12 cellular contexts compared by ENCODE assay signal in genomic region chr1:171488190-171488929, GRCh38. TPM values are rescaled to one million over a fixed set of nuclear protein-coding genes. Genes with fewer than 3 reads are reported as not detected.
DNase-seq lines count a peak whose midpoint lies in the region; ATAC-seq, FAIRE-seq and TF ChIP-seq lines count a peak whose summit lies in the region.
"Had no signal": no experiment of that assay in that cellular context is flagged by ENCODE, and none has a peak within 500 bp of the region (broad histone marks: within the 10 kb centered on the region; RNA-seq: fewer than 3 reads in every experiment).

No MANE protein-coding gene starts in this region.

- no peaks in the 10 kb centered on the region for H3K9me2 ChIP-seq in GM23338 (ENCODE audit: insufficient read depth)

- H3K9ac ChIP-seq in keratinocyte (ENCODE audit: control insufficient read depth, extremely low read depth, insufficient read depth, low read length): peak overlapping the region; percentile 52

- H3K36me3 ChIP-seq in GM23338 (ENCODE audit: insufficient read depth) (no peaks in the 10 kb centered on the region), keratinocyte (ENCODE audit: control insufficient read depth in 2 of 2, extremely low read depth in 1 of 2, insufficient read depth in 2 of 2, low read length in 2 of 2) (peaks cover 6 to 15% of the 10 kb centered on the region in 2 experiments)

- H4K20me1 ChIP-seq in GM23338 (replicated peaks; ENCODE audit: insufficient read depth): peaks cover 53% of the 10 kb centered on the region
- H4K20me1 ChIP-seq in keratinocyte (ENCODE audit: control insufficient read depth, extremely low read depth, insufficient read depth, low read length): peaks cover 47% of the 10 kb centered on the region

- peaks cover 4% of the 10 kb centered on the region for H3K27me3 Mint-ChIP-seq in GM23338 (ENCODE audit: insufficient read depth, low read depth, poor library complexity)
- no peaks in the 10 kb centered on the region for H3K27me3 Mint-ChIP-seq in activated T-helper 17 cell treated with anti-CD3 and anti-CD28 coated beads, Interleukin-2, amount 50 U/mL, for 72 hours

- CTCF ChIA-PET in A549 (lab: Yijun Ruan, JAX): interaction anchor here (1.2 kb wide), 1 partner anchor 157 kb away, joined by 3 read pairs; no protein-coding TSS in a partner anchor

- ATAC-seq in A549 (no peak), GM23338 (no peak), HG03521 (IDR thresholded peaks at IDR 0.05; ENCODE audit: unreplicated experiment) (no peak), GM21786 (IDR thresholded peaks at IDR 0.05; ENCODE audit: unreplicated experiment) (no peak)
- no peak for ATAC-seq in activated T-helper 17 cell treated with anti-CD3 and anti-CD28 coated beads, Interleukin-2, amount 50 U/mL, for 72 hours (replicated peaks)

- no peak for TF ChIP-seq EP300 in A549 (IDR thresholded peaks at IDR 0.05)

- H2AFZ ChIP-seq in GM23338 (no peak overlapping the region), keratinocyte (ENCODE audit: control insufficient read depth, low read length) (no peak overlapping the region)

- POLR2A ChIA-PET in A549 (lab: Yijun Ruan, JAX): no interaction called here

- peaks cover 7% of the 10 kb centered on the region; the same call in 2 of the 3 replicates for H3K36me3 Mint-ChIP-seq in GM23338 (ENCODE audit: low read depth)
- H3K36me3 Mint-ChIP-seq in activated T-helper 17 cell treated with anti-CD3 and anti-CD28 coated beads, Interleukin-2, amount 50 U/mL, for 72 hours (ENCODE audit: low read depth): peaks cover 81% of the 10 kb centered on the region

- TF ChIP-seq CTCF in A549 (IDR thresholded peaks at IDR 0.05) (no peak), GM23338 (conservative IDR thresholded peaks at IDR 0.05; ENCODE audit: low read depth in 2 of 2) (no peak), keratinocyte (optimal IDR thresholded peaks at IDR 0.05 in 1 of 3, IDR thresholded peaks at IDR 0.05 in 1 of 3, conservative IDR thresholded peaks at IDR 0.05 in 1 of 3; ENCODE audit: extremely low read depth in 1 of 3, insufficient read depth in 2 of 3, low read length in 3 of 3) (no peak)

- DNase-seq in A549 (ENCODE audit: low read depth in 1 of 2, low spot score in 1 of 2) (no peak), GM23338 (ENCODE audit: low spot score) (no peak), keratinocyte (ENCODE audit: low read depth, low spot score) (no peak), GM19238 (ENCODE audit: insufficient read length, low spot score) (no peak), NCI-H774 (lab: John Stamatoyannopoulos, UW) (no peak)
- DNase-seq: effector CD8-positive, alpha-beta T cell; NCI-H2029 treated with DMSO at 0.1 percent for 48 hours; SHP77 treated with DMSO at 0.1 percent for 48 hours had no signal

- no peak for TF ChIP-seq POLR2A in A549 (IDR thresholded peaks at IDR 0.05; ENCODE audit: low read length)

- H3K27me3 ChIP-seq in GM23338 (ENCODE audit: insufficient read depth) (no peaks in the 10 kb centered on the region), keratinocyte (ENCODE audit: control insufficient read depth, extremely low read depth, insufficient read depth, low read length) (no peaks in the 10 kb centered on the region)

- no peaks in the 10 kb centered on the region for H3K9me3 ChIP-seq in A549
- no peaks in the 10 kb centered on the region for H3K9me3 ChIP-seq in keratinocyte (ENCODE audit: control insufficient read depth, low read depth, low read length)

- no peak overlapping the region; the same call in 2 of the 3 replicates for H3K4me3 Mint-ChIP-seq in GM23338
- H3K4me3 Mint-ChIP-seq in activated T-helper 17 cell treated with anti-CD3 and anti-CD28 coated beads, Interleukin-2, amount 50 U/mL, for 72 hours: peak overlapping the region; percentile 94

- FAIRE-seq in A549 (lab: Jason Lieb, UNC) (no peak), keratinocyte (lab: Jason Lieb, UNC) (no peak)

- no peaks in the 10 kb centered on the region for H3F3A ChIP-seq in GM23338 (replicated peaks; ENCODE audit: low read depth)

- dilution Hi-C loops in keratinocyte (cut with MboI; ENCODE audit: extremely low pct_ligation_motif_present, low sequenced_read_pairs): no loop called here

- H3K4me1 Mint-ChIP-seq in GM23338: peaks cover 32% of the 10 kb centered on the region
- peaks cover 53% of the 10 kb centered on the region for H3K4me1 Mint-ChIP-seq in activated T-helper 17 cell treated with anti-CD3 and anti-CD28 coated beads, Interleukin-2, amount 50 U/mL, for 72 hours

- WGBS in A549 (ENCODE audit: missing lambda C conversion rate): 83% methylated on average over 6 of the region's 6 CpGs

- TF ChIP-seq RAD21 in A549 (conservative IDR thresholded peaks at IDR 0.05 in 1 of 2, IDR thresholded peaks at IDR 0.05 in 1 of 2): no peak

- H3K4me1 ChIP-seq in A549: peaks cover 30% of the 10 kb centered on the region
- H3K4me1 ChIP-seq in GM23338 (ENCODE audit: insufficient read depth): peaks cover 17% of the 10 kb centered on the region; the same call in 1 of the 2 replicates
- peaks cover 27% of the 10 kb centered on the region for H3K4me1 ChIP-seq in keratinocyte (ENCODE audit: control insufficient read depth, extremely low read depth, insufficient read depth, low read length)

- H3K79me2 ChIP-seq in GM23338 (replicated peaks; ENCODE audit: insufficient read depth) (peaks cover 79% of the 10 kb centered on the region), keratinocyte (ENCODE audit: control insufficient read depth, insufficient read depth, low read length) (peaks cover 80% of the 10 kb centered on the region)

- H3K4me3 ChIP-seq in A549 (no peak overlapping the region), GM23338 (peak overlapping the region; percentile 85; the same call in 1 of the 2 replicates), keratinocyte (ENCODE audit: control insufficient read depth in 2 of 3, extremely low read depth in 1 of 3, insufficient read depth in 2 of 3, low read depth in 1 of 3, low read length in 3 of 3) (peak overlapping the region; percentile 33 to 74 (median 41))

- no peak overlapping the region for H3K27ac Mint-ChIP-seq in GM23338
- H3K27ac Mint-ChIP-seq in activated T-helper 17 cell treated with anti-CD3 and anti-CD28 coated beads, Interleukin-2, amount 50 U/mL, for 72 hours: peak overlapping the region; percentile 94

- peak overlapping the region; percentile 89 for H3K4me2 ChIP-seq in A549
- no peak overlapping the region for H3K4me2 ChIP-seq in GM23338
- peak overlapping the region; percentile 92 for H3K4me2 ChIP-seq in keratinocyte (ENCODE audit: control insufficient read depth, extremely low read depth, insufficient read depth, low read depth, low read length)

- no peaks in the 10 kb centered on the region for H3K9me1 ChIP-seq in keratinocyte (ENCODE audit: control insufficient read depth, extremely low read depth, insufficient read depth, low read length)

- H3K27ac ChIP-seq in A549 (no peak overlapping the region), GM23338 (ENCODE audit: low read depth) (no peak overlapping the region), keratinocyte (ENCODE audit: control insufficient read depth, insufficient read depth, low read length) (peak overlapping the region; percentile 61)
- H3K27ac ChIP-seq: HL-60 had no signal

- no peaks in the 10 kb centered on the region for H3K9me3 Mint-ChIP-seq in GM23338
- no peaks in the 10 kb centered on the region for H3K9me3 Mint-ChIP-seq in activated T-helper 17 cell treated with anti-CD3 and anti-CD28 coated beads, Interleukin-2, amount 50 U/mL, for 72 hours

TF ChIP-seq in A549, 52 proteins besides CTCF, POLR2A, EP300 and RAD21 (continues in another document):
- TF ChIP-seq CHD4 (IDR thresholded peaks at IDR 0.05; ENCODE audit: borderline replicate concordance): no peak
- no peak for TF ChIP-seq BHLHE40 (IDR thresholded peaks at IDR 0.05; ENCODE audit: low read depth, low read length)
- TF ChIP-seq RFX5 (IDR thresholded peaks at IDR 0.05): no peak
- no peak for TF ChIP-seq ATOH8 (CRISPR knock-in tag; IDR thresholded peaks at IDR 0.05; ENCODE audit: low read depth)
- TF ChIP-seq CBX8 (IDR thresholded peaks at IDR 0.05): no peak

TF ChIP-seq in GM23338, 12 proteins besides CTCF, POLR2A, EP300 and RAD21 (continues in another document):
- TF ChIP-seq ETS1 (IDR thresholded peaks at IDR 0.05): no peak
- no peak for TF ChIP-seq POLR2AphosphoS5 (IDR thresholded peaks at IDR 0.05; ENCODE audit: low read depth)
- no peak for TF ChIP-seq ZNF114 (CRISPR knock-in tag; IDR thresholded peaks at IDR 0.05)

RNA-seq across cellular contexts. Expression of gene PRRC2C, which starts 3.0 kb away (rescaled TPM):
- polyA plus RNA-seq in A549 (2011; rRNA removed) (96.3 and 139 TPM in 2 replicates), A549 (2017; fragmentation: RNase III; extraction: RNeasy Plus Mini Kit Qiagen cat#74134 plus additional on column Dnase treatment) (50.3 to 61.6 TPM (median 55.4 TPM) in 3 replicates), GM23338 (2016; fragmentation: Nextera tagmentation; extraction: Ambion mirVana) (327 and 368 TPM in 2 replicates), keratinocyte (74.8 to 88.6 TPM (median 77.5 TPM) in 3 replicates)
- polyA plus RNA-seq in A549 (2012; cell fraction: cytosol; rRNA removed): 24.3 and 30.1 TPM in 2 replicates
- polyA plus RNA-seq in A549 (2012; cell fraction: nucleus; rRNA removed): 52.6 and 74.8 TPM in 2 replicates
- polyA minus RNA-seq in A549 (2011; rRNA and poly(A)+ RNA removed): 154 and 163 TPM in 2 replicates
- total RNA-seq in GM23338 (2014; rRNA removed; shearing (Covaris generic)): 164 and 186 TPM in 2 replicates
- total RNA-seq in activated T-helper 17 cell treated with anti-CD3 and anti-CD28 coated beads, Interleukin-2, amount 50 U/mL, for 72 hours: 100 to 1,000 TPM; 209 to 242 TPM
- polyA plus RNA-seq in keratinocyte (2011; ENCODE audit: low read depth): 117 TPM
- 35.3 and 60.0 TPM in 2 replicates for polyA plus RNA-seq in keratinocyte (2011; cell fraction: cytosol; rRNA removed)
- 274 and 275 TPM in 2 replicates for polyA plus RNA-seq in keratinocyte (2011; cell fraction: nucleus; rRNA removed)
- polyA plus RNA-seq in keratinocyte (2012; ENCODE audit: low replicate concordance): 72.2 and 86.9 TPM in 2 replicates
- polyA minus RNA-seq in keratinocyte: 73.6 to 167 TPM (median 110 TPM) in 3 replicates
- polyA minus RNA-seq in keratinocyte (2011; cell fraction: cytosol; rRNA and poly(A)+ RNA removed): 34.7 TPM
- polyA minus RNA-seq in keratinocyte (2011; cell fraction: nucleus; rRNA and poly(A)+ RNA removed): 158 and 307 TPM in 2 replicates
